In genomic region chrX:38375888-38376287, GRCh38 we compare ENCODE assay signal across 7 cellular contexts. TPM values are rescaled to one million over a fixed set of nuclear protein-coding genes. Genes with fewer than 3 reads are reported as not detected.
A peak's percentile ranks its signal among the peaks of the same experiment; 100 is the strongest.
DNase-seq lines count a peak whose midpoint lies in the region; ATAC-seq and TF ChIP-seq lines count a peak whose summit lies in the region.

No MANE protein-coding gene starts in this region.

- no peaks in the 10 kb centered on the region for H3K36me3 ChIP-seq in Karpas-422 (ENCODE audit: insufficient read depth, low read length)
- H3K36me3 ChIP-seq in adrenal gland (replicated peaks in 1 of 2) = no peaks in the 10 kb centered on the region
- H3K36me3 ChIP-seq in mesenchymal stem cell (ENCODE audit: control insufficient read depth in 1 of 2, insufficient read depth in 2 of 2, low read depth in 1 of 2, low read length in 2 of 2) = no peaks in the 10 kb centered on the region

- 11 to 33% (median 12%) methylated on average over 1 of the region's 1 CpG for WGBS in adrenal gland, 4 donors
- 3% methylated on average over 1 of the region's 1 CpG for WGBS in mesenchymal stem cell

- H3K4me2 ChIP-seq in Karpas-422 (ENCODE audit: low read depth, low read length, poor library complexity, severe bottlenecking) (no peak overlapping the region), mesenchymal stem cell (ENCODE audit: low read length, poor library complexity, severe bottlenecking) (no peak overlapping the region)

- no peaks in the 10 kb centered on the region for H3K79me2 ChIP-seq in Karpas-422 (ENCODE audit: low read length)

- no peaks in the 10 kb centered on the region for H3K9me3 ChIP-seq in Karpas-422 (ENCODE audit: low read length)
- no peaks in the 10 kb centered on the region for H3K9me3 ChIP-seq in adrenal gland (replicated peaks in 1 of 3)
- H3K9me3 ChIP-seq in mesenchymal stem cell (ENCODE audit: control insufficient read depth, low read length) = no peaks in the 10 kb centered on the region

- H3K79me1 ChIP-seq in mesenchymal stem cell (replicated peaks; ENCODE audit: low read length, poor library complexity, severe bottlenecking) = no peaks in the 10 kb centered on the region

- TF ChIP-seq CTCF in GM10266 (IDR thresholded peaks at IDR 0.05; ENCODE audit: control insufficient read depth, insufficient read depth, low read depth, missing control alignments) (peak; percentile 23), adrenal gland (IDR thresholded peaks at IDR 0.05) (peak; percentile 21 to 49 (median 36))

- H2AFZ ChIP-seq in Karpas-422 (ENCODE audit: low read length) = no peak overlapping the region
- no peak overlapping the region for H2AFZ ChIP-seq in mesenchymal stem cell (ENCODE audit: low read depth, low read length)

- ATAC-seq in esophagus mucosa = no peak

- no peak overlapping the region for H2BK120ac ChIP-seq in mesenchymal stem cell (ENCODE audit: low read depth, low read length)

- H3K27me3 ChIP-seq in Karpas-422 (ENCODE audit: low read length) = no peaks in the 10 kb centered on the region
- peaks cover 34% of the 10 kb centered on the region for H3K27me3 ChIP-seq in adrenal gland
- peaks cover 0 to 41% of the 10 kb centered on the region in 2 experiments for H3K27me3 ChIP-seq in mesenchymal stem cell (ENCODE audit: control insufficient read depth in 1 of 2, insufficient read depth in 1 of 2, low read length in 2 of 2)

- H3K9ac ChIP-seq in Karpas-422 (ENCODE audit: low read length) (no peak overlapping the region), mesenchymal stem cell (ENCODE audit: low read length) (no peak overlapping the region)

- H2BK15ac ChIP-seq in mesenchymal stem cell (ENCODE audit: low read depth, poor library complexity, severe bottlenecking) = no peak overlapping the region

- no peak overlapping the region for H3K18ac ChIP-seq in mesenchymal stem cell (ENCODE audit: low read depth in 1 of 2, low read length in 2 of 2)

- H3K4ac ChIP-seq in mesenchymal stem cell (ENCODE audit: low read depth in 1 of 2, low read length in 2 of 2) = no peak overlapping the region

- H4K20me1 ChIP-seq in Karpas-422 (ENCODE audit: insufficient read depth, low read depth, low read length) = no peaks in the 10 kb centered on the region

- no peak for TF ChIP-seq POLR2A in adrenal gland (IDR thresholded peaks at IDR 0.05)

- H3K14ac ChIP-seq in mesenchymal stem cell (ENCODE audit: low read length in 2 of 2) = no peak overlapping the region

- no peak overlapping the region for H3K23ac ChIP-seq in mesenchymal stem cell (ENCODE audit: low read length in 2 of 2)

- DNase-seq in GM10266 (ENCODE audit: extremely low spot score) (peak; percentile 3), Karpas-422 (peak; percentile 70), adrenal gland (peak in 2 of 7 donors; percentile 17 to 22), mesenchymal stem cell (peak; percentile 0), occipital lobe (lab: John Stamatoyannopoulos, UW) (no peak), ecto neural progenitor cell (ENCODE audit: low spot score) (no peak)

- intact Hi-C loops in adrenal gland (cut with DNase I) = no loop called here

- H4K8ac ChIP-seq in mesenchymal stem cell (ENCODE audit: low read length) = no peak overlapping the region

- no peak overlapping the region for H2BK12ac ChIP-seq in mesenchymal stem cell (ENCODE audit: low read length in 2 of 2)

- H3K27ac ChIP-seq in Karpas-422 (ENCODE audit: low read length) (no peak overlapping the region), adrenal gland (no peak overlapping the region), mesenchymal stem cell (ENCODE audit: low read length, poor library complexity, severe bottlenecking) (no peak overlapping the region)

- no peak overlapping the region for H4K91ac ChIP-seq in mesenchymal stem cell (ENCODE audit: low read length)

- H3K4me3 ChIP-seq in Karpas-422 (ENCODE audit: low read length) = no peak overlapping the region
- H3K4me3 ChIP-seq in adrenal gland = no peak overlapping the region
- H3K4me3 ChIP-seq in mesenchymal stem cell (ENCODE audit: insufficient read depth in 1 of 2, low read depth in 1 of 2, low read length in 2 of 2) = no peak overlapping the region

- no peaks in the 10 kb centered on the region for H3K4me1 ChIP-seq in Karpas-422 (ENCODE audit: low read length)
- no peaks in the 10 kb centered on the region for H3K4me1 ChIP-seq in adrenal gland (replicated peaks in 1 of 2)
- H3K4me1 ChIP-seq in mesenchymal stem cell (ENCODE audit: control insufficient read depth, insufficient read depth, low read depth, low read length) = no peaks in the 10 kb centered on the region

- H2BK5ac ChIP-seq in mesenchymal stem cell (ENCODE audit: low read depth, low read length, poor library complexity, severe bottlenecking) = no peak overlapping the region

- no peaks in the 10 kb centered on the region for H3K9me2 ChIP-seq in Karpas-422 (replicated peaks; ENCODE audit: insufficient read depth, low read length)

- no peak overlapping the region for H2AK5ac ChIP-seq in mesenchymal stem cell (ENCODE audit: low read length, severe bottlenecking)

RNA-seq across cellular contexts. Expression of gene OTC, which starts 23.5 kb away (rescaled TPM):
- total RNA-seq in Karpas-422 (2014; rRNA removed; shearing (Covaris generic); ENCODE audit: low replicate concordance) = not detected in 2 replicates
- total RNA-seq in adrenal gland (under 1 TPM in 2 of 8 donors, not detected in 6; 0.14 to 0.23 TPM), occipital lobe (0.31 TPM), esophagus mucosa (not detected)
- polyA plus RNA-seq in adrenal gland = under 1 TPM in 2 of 3 donors, not detected in 1; 0.18 to 0.54 TPM
- polyA plus RNA-seq in mesenchymal stem cell (2013, experiment 1 of 2) = not detected
- not detected for polyA plus RNA-seq in mesenchymal stem cell (2013, experiment 2 of 2)

RNA-seq across cellular contexts. Expression of gene RPGR, which starts 48.6 kb away (rescaled TPM):
- total RNA-seq in Karpas-422 (2014; rRNA removed; shearing (Covaris generic); ENCODE audit: low replicate concordance) = 11.4 and 23.9 TPM in 2 replicates
- total RNA-seq in adrenal gland = 1 to 10 TPM; 3.6 to 8.9 (median 6.7) TPM
- 10 to 100 TPM; 12.1 to 22.0 (median 17.4) TPM for polyA plus RNA-seq in adrenal gland
- polyA plus RNA-seq in mesenchymal stem cell (2013, experiment 1 of 2) = 3.7 TPM
- 3.7 TPM for polyA plus RNA-seq in mesenchymal stem cell (2013, experiment 2 of 2)
- total RNA-seq in occipital lobe = 8.7 TPM
- total RNA-seq in esophagus mucosa = 7.1 TPM

Comparison
In these comparisons a context has a peak if more than half of its experiments do, and no peak if none do; other contexts are left out.
1. DNase-seq: peak in GM10266 (single experiment), Karpas-422 (single experiment) and mesenchymal stem cell (single experiment); none in occipital lobe (single experiment) and ecto neural progenitor cell (single experiment).